Comparison of ENCODE assay signal across 22 cellular contexts in genomic region chr14:55593698-55594097, GRCh38. TPM values are rescaled to one million over a fixed set of nuclear protein-coding genes. Genes with fewer than 3 reads are reported as not detected.
DNase-seq lines count a peak whose midpoint lies in the region; ATAC-seq, FAIRE-seq and TF ChIP-seq lines count a peak whose summit lies in the region.
"Had no signal": no experiment of that assay in that cellular context is flagged by ENCODE, and none has a peak within 500 bp of the region (broad histone marks: within the 10 kb centered on the region; RNA-seq: fewer than 3 reads in every experiment).

No MANE protein-coding gene starts in this region.

- POLR2A ChIA-PET in A549 (lab: Yijun Ruan, JAX) (no interaction called here), OCI-LY7 (lab: Charles Lee) (interaction anchor here (1.0 to 2.6 kb wide), 2 partner anchors 9 to 12 kb away, joined by 3 to 10 read pairs; no protein-coding TSS in a partner anchor)

- 10% methylated on average over 2 of the region's 2 CpGs for WGBS in A549 (ENCODE audit: missing lambda C conversion rate)

- H3K27me3 ChIP-seq in HUES48 (ENCODE audit: control insufficient read depth, insufficient read depth, low read length) (no peaks in the 10 kb centered on the region), neural progenitor cell (no peaks in the 10 kb centered on the region), tibial artery (no peaks in the 10 kb centered on the region)
- H3K27me3 ChIP-seq: left lung had no signal

- H3F3A ChIP-seq in neural progenitor cell (ENCODE audit: low read depth) = no peaks in the 10 kb centered on the region

- intact Hi-C loops in tibial artery (cut with DNase I; ENCODE audit: low total_unique reads) = no loop called here
- intact Hi-C loops in OCI-LY7 (cut with micrococcal nuclease; ENCODE audit: unreplicated experiment) = no loop called here

- TF ChIP-seq CTCF in A549 (IDR thresholded peaks at IDR 0.05) (no peak), fibroblast of villous mesenchyme (IDR thresholded peaks at IDR 0.05; ENCODE audit: insufficient read depth, low read depth, low read length) (no peak), neural progenitor cell (IDR thresholded peaks at IDR 0.05) (no peak), tibial artery (IDR thresholded peaks at IDR 0.05) (no peak), OCI-LY7 (conservative IDR thresholded peaks at IDR 0.05; ENCODE audit: low read length) (no peak)

- ATAC-seq in A549 = peak; percentile 53 to 62; a peak in 5 of 6 replicates
- ATAC-seq: left lung; sciatic nerve; stimulated activated naive CD8-positive, alpha-beta T cell treated with anti-CD3 and anti-CD28 coated beads, Interleukin-15, amount 100 ng/mL, for 72 hours; T-cell had no signal

- DNase-seq in A549 (ENCODE audit: low read depth in 1 of 2, low spot score in 1 of 2) (peak in 1 of 2 experiments; percentile 33), fibroblast of villous mesenchyme (ENCODE audit: low read depth) (peak; percentile 40), neural progenitor cell (ENCODE audit: low spot score) (no peak), tibial artery (no peak), NCI-H2081 (lab: John Stamatoyannopoulos, UW) (no peak), NCI-H1417 (lab: John Stamatoyannopoulos, UW) (no peak), OCI-LY7 (ENCODE audit: low spot score) (no peak)
- DNase-seq: ACHN; activated CD4-positive, alpha-beta T cell treated with anti-CD3 and anti-CD28 coated beads, Interleukin-2, amount 10 ng/mL, durations not matched to agents 7 days and 5 days; activated CD8-positive, alpha-beta memory T cell treated with anti-CD3 and anti-CD28 coated beads, Interleukin-2, amount 50 U/mL, for 4 hours; DMS 273 treated with DMSO at 0.1 percent for 48 hours; HCEC 1CT; left lung; NCI-H1092; NCI-H2107; NCI-H524; stimulated activated naive CD8-positive, alpha-beta T cell treated with anti-CD3 and anti-CD28 coated beads, Interleukin-15, amount 100 ng/mL, for 72 hours; T-cell had no signal

- H3K27ac ChIP-seq in A549 (peak overlapping the region; percentile 58 to 77), HUES48 (ENCODE audit: low read depth, low read length) (peak overlapping the region; percentile 60), neural progenitor cell (no peak overlapping the region), tibial artery (no peak overlapping the region), OCI-LY7 (ENCODE audit: low read depth, low read length, poor library complexity, severe bottlenecking) (no peak overlapping the region)
- H3K27ac ChIP-seq: C4-2B, KMS-11, left lung had no signal

- peaks cover 2% of the 10 kb centered on the region for H3K4me1 Mint-ChIP-seq in neural progenitor cell

- FAIRE-seq in A549 (lab: Jason Lieb, UNC) = no peak

- H3K9ac ChIP-seq in HUES48 (ENCODE audit: low read depth, low read length) (no peak overlapping the region), neural progenitor cell (no peak overlapping the region)
- H3K9ac ChIP-seq: KMS-11 had no signal

- H3K4me3 ChIP-seq in A549 = no peak overlapping the region
- no peak overlapping the region for H3K4me3 ChIP-seq in HUES48 (ENCODE audit: low read depth, low read length)
- no peak overlapping the region for H3K4me3 ChIP-seq in fibroblast of villous mesenchyme (ENCODE audit: low read depth, low read length)
- no peak overlapping the region for H3K4me3 ChIP-seq in neural progenitor cell
- H3K4me3 ChIP-seq in tibial artery = no peak overlapping the region
- no peak overlapping the region for H3K4me3 ChIP-seq in OCI-LY7 (ENCODE audit: low read depth, low read length, poor library complexity, severe bottlenecking)
- H3K4me3 ChIP-seq: left lung had no signal

- no TSS peak for BruUV-seq in OCI-LY7 (replicated peaks; lab: Mats Ljungman, UMichigan)

- peaks cover 63% of the 10 kb centered on the region for H3K4me1 ChIP-seq in A549
- H3K4me1 ChIP-seq in HUES48 (ENCODE audit: control insufficient read depth, insufficient read depth, low read length) = peaks cover 43% of the 10 kb centered on the region
- peaks cover 14% of the 10 kb centered on the region for H3K4me1 ChIP-seq in neural progenitor cell
- H3K4me1 ChIP-seq in tibial artery = peaks cover 0 to 43% (median 14%) of the 10 kb centered on the region in 4 donors
- H3K4me1 ChIP-seq in OCI-LY7 (ENCODE audit: insufficient read depth, low read length, poor library complexity, severe bottlenecking) = peaks cover 4% of the 10 kb centered on the region

- no peaks in the 10 kb centered on the region for H3K36me3 ChIP-seq in HUES48 (ENCODE audit: control insufficient read depth, insufficient read depth, low read length)
- H3K36me3 ChIP-seq in neural progenitor cell = no peaks in the 10 kb centered on the region
- no peaks in the 10 kb centered on the region for H3K36me3 ChIP-seq in tibial artery
- H3K36me3 ChIP-seq in OCI-LY7 (ENCODE audit: insufficient read depth, low read length) = peaks cover 6% of the 10 kb centered on the region; the same call in 1 of the 2 replicates
- H3K36me3 ChIP-seq: left lung had no signal

- H3K79me2 ChIP-seq in neural progenitor cell (ENCODE audit: low read depth) (peaks cover 100% of the 10 kb centered on the region), OCI-LY7 (ENCODE audit: insufficient read depth, low read depth, low read length) (peaks cover 85% of the 10 kb centered on the region)

- H3K27ac Mint-ChIP-seq in neural progenitor cell = no peak overlapping the region
- H3K27ac Mint-ChIP-seq: activated CD4-positive, alpha-beta T cell treated with anti-CD3 and anti-CD28 coated beads, Interleukin-2, amount 10 ng/mL, durations not matched to agents 7 days and 5 days; stimulated activated naive CD8-positive, alpha-beta T cell treated with anti-CD3 and anti-CD28 coated beads, Interleukin-15, amount 100 ng/mL, for 72 hours; T-cell had no signal

- no peak for TF ChIP-seq EP300 in A549 (IDR thresholded peaks at IDR 0.05)

- no peaks in the 10 kb centered on the region for H3K27me3 Mint-ChIP-seq in neural progenitor cell (ENCODE audit: insufficient read depth, low read depth)
- H3K27me3 Mint-ChIP-seq: activated CD4-positive, alpha-beta T cell treated with anti-CD3 and anti-CD28 coated beads, Interleukin-2, amount 10 ng/mL, durations not matched to agents 7 days and 5 days; stimulated activated naive CD8-positive, alpha-beta T cell treated with anti-CD3 and anti-CD28 coated beads, Interleukin-15, amount 100 ng/mL, for 72 hours; T-cell had no signal

- H3K36me3 Mint-ChIP-seq in neural progenitor cell = peaks cover 29% of the 10 kb centered on the region

- CTCF ChIA-PET in A549 (lab: Yijun Ruan, JAX) (interaction anchor here (0.7 to 1.4 kb wide), 2 partner anchors 68 to 148 kb away, joined by 3 read pairs; no protein-coding TSS in a partner anchor), OCI-LY7 (lab: Charles Lee; ENCODE audit: unreplicated experiment) (no interaction called here)

- TF ChIP-seq POLR2A in A549 (IDR thresholded peaks at IDR 0.05; ENCODE audit: low read length) = no peak

- H3K9me2 ChIP-seq in OCI-LY7 (ENCODE audit: insufficient read depth, low read length) = no peaks in the 10 kb centered on the region

- H3K4me2 ChIP-seq in A549 = peak overlapping the region; percentile 75
- peak overlapping the region; percentile 33 for H3K4me2 ChIP-seq in neural progenitor cell
- H3K4me2 ChIP-seq in OCI-LY7 (ENCODE audit: low read length) = no peak overlapping the region
- H3K4me2 ChIP-seq: KMS-11 had no signal

- peaks cover 33% of the 10 kb centered on the region for H3K9me3 Mint-ChIP-seq in neural progenitor cell
- H3K9me3 Mint-ChIP-seq: stimulated activated naive CD8-positive, alpha-beta T cell treated with anti-CD3 and anti-CD28 coated beads, Interleukin-15, amount 100 ng/mL, for 72 hours had no signal

- TF ChIP-seq RAD21 in A549 (conservative IDR thresholded peaks at IDR 0.05 in 1 of 2, IDR thresholded peaks at IDR 0.05 in 1 of 2) = no peak

- H2AFZ ChIP-seq in neural progenitor cell (replicated peaks) (no peak overlapping the region), OCI-LY7 (ENCODE audit: low read length) (no peak overlapping the region)

- H4K20me1 ChIP-seq in neural progenitor cell (ENCODE audit: low read depth) = peaks cover 49% of the 10 kb centered on the region
- H4K20me1 ChIP-seq in OCI-LY7 (ENCODE audit: insufficient read depth, low read length) = peaks cover 24% of the 10 kb centered on the region; the same call in 1 of the 2 replicates

- H3K9me3 ChIP-seq in A549 (no peaks in the 10 kb centered on the region), HUES48 (ENCODE audit: control insufficient read depth, insufficient read depth, low read length) (no peaks in the 10 kb centered on the region), neural progenitor cell (ENCODE audit: low read depth) (no peaks in the 10 kb centered on the region), tibial artery (no peaks in the 10 kb centered on the region), OCI-LY7 (ENCODE audit: low read length) (no peaks in the 10 kb centered on the region; the same call in 1 of the 2 replicates)
- H3K9me3 ChIP-seq: left lung had no signal

- no peak overlapping the region for H3K4me3 Mint-ChIP-seq in neural progenitor cell
- H3K4me3 Mint-ChIP-seq: activated CD4-positive, alpha-beta T cell treated with anti-CD3 and anti-CD28 coated beads, Interleukin-2, amount 10 ng/mL, durations not matched to agents 7 days and 5 days; stimulated activated naive CD8-positive, alpha-beta T cell treated with anti-CD3 and anti-CD28 coated beads, Interleukin-15, amount 100 ng/mL, for 72 hours; T-cell had no signal

TF ChIP-seq in A549, 52 proteins besides CTCF, POLR2A, EP300 and RAD21:
- TF ChIP-seq NFE2L2 (conservative IDR thresholded peaks at IDR 0.05; ENCODE audit: low read length) (no peak), KDM5A (IDR thresholded peaks at IDR 0.05) (no peak), MAFK (IDR thresholded peaks at IDR 0.05; ENCODE audit: partially characterized antibody) (peak; percentile 79)

RNA-seq across cellular contexts. Expression of gene KTN1, which starts 13.7 kb away (rescaled TPM):
- 118 and 233 TPM in 2 replicates for polyA plus RNA-seq in A549 (2011; rRNA removed)
- 21.8 and 27.5 TPM in 2 replicates for polyA plus RNA-seq in A549 (2012; cell fraction: cytosol; rRNA removed)
- polyA plus RNA-seq in A549 (2012; cell fraction: nucleus; rRNA removed) = 19.7 and 27.1 TPM in 2 replicates
- 153 to 158 TPM (median 157 TPM) in 3 replicates for polyA plus RNA-seq in A549 (2017; fragmentation: RNase III; extraction: RNeasy Plus Mini Kit Qiagen cat#74134 plus additional on column Dnase treatment)
- 36.4 and 36.9 TPM in 2 replicates for polyA minus RNA-seq in A549 (2011; rRNA and poly(A)+ RNA removed)
- 121 and 167 TPM in 2 replicates for total RNA-seq in fibroblast of villous mesenchyme
- total RNA-seq in neural progenitor cell (ENCODE audit: low replicate concordance) = 136 and 191 TPM in 2 replicates
- 60.6 and 90.0 TPM in 2 replicates for total RNA-seq in OCI-LY7 (2014; rRNA removed; shearing (Covaris generic))
- total RNA-seq in OCI-LY7 (2022) = 124 and 134 TPM in 2 replicates

Comparison
In these comparisons a context has a peak if more than half of its experiments do, and no peak if none do; other contexts are left out.
1. H3K27ac ChIP-seq: peak in A549 (2 of 2) and HUES48 (single experiment); none in neural progenitor cell (single experiment), tibial artery (0 of 2) and OCI-LY7 (single experiment).